29 cellular contexts compared by ENCODE assay signal in genomic region chr2:66058675-66059074, GRCh38.
"Had no signal": no experiment of that assay in that cellular context is flagged by ENCODE, and none has a peak within 500 bp of the region (broad histone marks: within the 10 kb centered on the region; RNA-seq: fewer than 3 reads in every experiment).

No MANE protein-coding gene starts in this region.

- ATAC-seq: activated CD8-positive, alpha-beta T cell treated with anti-CD3 and anti-CD28 coated beads for 36 hours; activated T-cell treated with anti-CD3 and anti-CD28 coated beads, Interleukin-2, amount 50 U/mL, for 72 hours; activated T-helper 17 cell treated with anti-CD3 and anti-CD28 coated beads, Interleukin-2, amount 50 U/mL, for 72 hours had no signal

- H3K27me3 Mint-ChIP-seq: activated CD4-positive, alpha-beta T cell treated with anti-CD3 and anti-CD28 coated beads, Interleukin-2, amount 10 ng/mL, durations not matched to agents 24 days and 14 days; activated CD8-positive, alpha-beta T cell treated with anti-CD3 and anti-CD28 coated beads for 36 hours; activated naive CD8-positive, alpha-beta T cell treated with anti-CD3 and anti-CD28 coated beads for 36 hours had no signal

- DNase-seq: activated CD4-positive, alpha-beta T cell treated with anti-CD3 and anti-CD28 coated beads, Interleukin-2, amount 10 ng/mL, durations not matched to agents 24 days and 14 days; activated CD4-positive, alpha-beta T cell treated with anti-CD3 and anti-CD28 coated beads, Interleukin-2, amount 50 U/mL, for 4 hours; activated CD8-positive, alpha-beta T cell treated with anti-CD3 and anti-CD28 coated beads for 36 hours; activated effector memory CD4-positive, alpha-beta T cell treated with anti-CD3 and anti-CD28 coated beads, Interleukin-2, amount 50 U/mL, for 16 hours; activated naive CD4-positive, alpha-beta T cell; activated naive CD4-positive, alpha-beta T cell treated with anti-CD3 and anti-CD28 coated beads, Interleukin-2, amount 50 U/mL, for 16 hours; activated naive CD8-positive, alpha-beta T cell treated with anti-CD3 and anti-CD28 coated beads for 36 hours; activated T-cell treated with anti-CD3 and anti-CD28 coated beads, Interleukin-2, amount 50 U/mL, for 1 hour; activated T-cell treated with anti-CD3 and anti-CD28 coated beads, Interleukin-2, amount 50 U/mL, for 72 hours; amniotic stem cell; aorta; brain microvascular endothelial cell; central memory CD4-positive, alpha-beta T cell; NCI-H1105; NCI-H1417 treated with DMSO at 0.1 percent for 48 hours; NCI-H1694 treated with DMSO at 0.1 percent for 48 hours; NCI-H2029; NCI-H510A; NCI-H526; NCI-H748 treated with DMSO at 0.1 percent for 48 hours; NK-92 treated with Interleukin-12 subunit alpha and Interleukin-12 subunit beta, amount 100 ng/mL, for 24 hours; OCI-M1; Right ventricle myocardium superior; SW 1271; T-helper 1 cell; T-helper 2 cell; T-helper 9 cell; WERI-Rb-1 had no signal

- H3K4me3 Mint-ChIP-seq: activated CD4-positive, alpha-beta T cell treated with anti-CD3 and anti-CD28 coated beads, Interleukin-2, amount 10 ng/mL, durations not matched to agents 24 days and 14 days; activated CD8-positive, alpha-beta T cell treated with anti-CD3 and anti-CD28 coated beads for 36 hours; activated naive CD8-positive, alpha-beta T cell treated with anti-CD3 and anti-CD28 coated beads for 36 hours; activated T-cell treated with anti-CD3 and anti-CD28 coated beads, Interleukin-2, amount 50 U/mL, for 72 hours; activated T-helper 17 cell treated with anti-CD3 and anti-CD28 coated beads, Interleukin-2, amount 50 U/mL, for 72 hours had no signal

- H3K36me3 ChIP-seq: brain microvascular endothelial cell, WERI-Rb-1 had no signal

- H3K27ac ChIP-seq: brain microvascular endothelial cell, WERI-Rb-1 had no signal

- H3K9me3 Mint-ChIP-seq: activated CD4-positive, alpha-beta T cell treated with anti-CD3 and anti-CD28 coated beads, Interleukin-2, amount 10 ng/mL, durations not matched to agents 24 days and 14 days; activated CD8-positive, alpha-beta T cell treated with anti-CD3 and anti-CD28 coated beads for 36 hours; activated naive CD8-positive, alpha-beta T cell treated with anti-CD3 and anti-CD28 coated beads for 36 hours had no signal

- H3K27me3 ChIP-seq: brain microvascular endothelial cell had no signal

- H3K4me1 Mint-ChIP-seq: activated CD4-positive, alpha-beta T cell treated with anti-CD3 and anti-CD28 coated beads, Interleukin-2, amount 10 ng/mL, durations not matched to agents 24 days and 14 days; activated naive CD8-positive, alpha-beta T cell treated with anti-CD3 and anti-CD28 coated beads for 36 hours; activated T-helper 17 cell treated with anti-CD3 and anti-CD28 coated beads, Interleukin-2, amount 50 U/mL, for 72 hours had no signal

- H3K27ac Mint-ChIP-seq: activated CD4-positive, alpha-beta T cell treated with anti-CD3 and anti-CD28 coated beads, Interleukin-2, amount 10 ng/mL, durations not matched to agents 24 days and 14 days; activated CD8-positive, alpha-beta T cell treated with anti-CD3 and anti-CD28 coated beads for 36 hours; activated naive CD8-positive, alpha-beta T cell treated with anti-CD3 and anti-CD28 coated beads for 36 hours; activated T-cell treated with anti-CD3 and anti-CD28 coated beads, Interleukin-2, amount 50 U/mL, for 72 hours; activated T-helper 17 cell treated with anti-CD3 and anti-CD28 coated beads, Interleukin-2, amount 50 U/mL, for 72 hours had no signal

- H3K36me3 Mint-ChIP-seq: activated naive CD8-positive, alpha-beta T cell treated with anti-CD3 and anti-CD28 coated beads for 36 hours had no signal
